Comparison of ENCODE assay signal across 7 cellular contexts in genomic region chr6:145623231-145623630, GRCh38.
"Had no signal": no experiment of that assay in that cellular context is flagged by ENCODE, and none has a peak within 500 bp of the region (broad histone marks: within the 10 kb centered on the region; RNA-seq: fewer than 3 reads in every experiment).

No MANE protein-coding gene starts in this region.

- H3K9me3 ChIP-seq: HAP-1 had no signal

- H3K4me3 Mint-ChIP-seq: HFFc6 had no signal

- DNase-seq: GOT3, H7, HFFc6, IMR-90 had no signal

- ATAC-seq: HCT116, K562 had no signal

- H3K4me1 ChIP-seq: HAP-1 had no signal

- H3K27ac Mint-ChIP-seq: HFFc6 had no signal

- H3K9me3 Mint-ChIP-seq: HFFc6 had no signal

- H3K36me3 ChIP-seq: HAP-1 had no signal

- H3K4me3 ChIP-seq: HAP-1, K562 had no signal
